ENCODE assay signal across 29 cellular contexts in the genomic region with DNA sequence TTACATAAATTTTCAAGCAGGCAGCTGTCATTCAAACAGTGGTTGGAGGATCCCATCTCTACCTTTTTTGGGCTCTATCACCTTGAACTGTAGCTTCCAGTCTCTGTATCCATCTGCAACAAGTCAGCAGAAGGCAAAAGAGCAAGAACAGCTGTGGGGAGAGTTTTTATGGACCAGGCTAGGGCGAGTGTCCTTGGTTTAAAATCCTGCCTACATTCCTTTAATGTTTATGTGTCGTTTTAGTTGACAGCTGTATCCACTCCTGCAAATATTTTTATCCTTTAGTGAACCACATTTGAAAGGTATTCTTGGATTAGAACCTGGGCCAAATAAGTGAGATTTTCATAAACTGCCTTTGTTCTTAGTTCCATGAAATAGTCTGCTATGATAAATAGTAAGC.
"Had no signal": no experiment of that assay in that cellular context is flagged by ENCODE, and none has a peak within 500 bp of the region (broad histone marks: within the 10 kb centered on the region; RNA-seq: fewer than 3 reads in every experiment).

No MANE protein-coding gene starts in this region.

- H3K9me3 Mint-ChIP-seq: activated B cell treated with CpG ODN at 0.5 μM for 24 hours; activated CD4-positive, alpha-beta T cell treated with anti-CD3 and anti-CD28 coated beads, Interleukin-2, amount 10 ng/mL, durations not matched to agents 24 days and 14 days; activated naive CD4-positive, alpha-beta T cell treated with anti-CD3 and anti-CD28 coated beads, Interleukin-2, amount 50 U/mL, for 72 hours; activated naive CD8-positive, alpha-beta T cell treated with anti-CD3 and anti-CD28 coated beads, Interleukin-2, amount 50 U/mL, for 24 hours; activated T-cell treated with anti-CD3 and anti-CD28 coated beads, Interleukin-2, amount 50 U/mL, for 4 hours; T-cell had no signal

- H3K9ac ChIP-seq: KMS-11 had no signal

- H3K4me1 Mint-ChIP-seq: activated B cell treated with CpG ODN at 0.5 μM for 24 hours; activated CD4-positive, alpha-beta T cell treated with anti-CD3 and anti-CD28 coated beads, Interleukin-2, amount 10 ng/mL, durations not matched to agents 24 days and 14 days; activated CD8-positive, alpha-beta memory T cell treated with anti-CD3 and anti-CD28 coated beads, Interleukin-2, amount 10 ng/mL, durations not matched to agents 7 days and 5 days; activated naive CD8-positive, alpha-beta T cell treated with anti-CD3 and anti-CD28 coated beads, Interleukin-2, amount 50 U/mL, for 24 hours; T-cell had no signal

- ATAC-seq: activated CD8-positive, alpha-beta memory T cell treated with anti-CD3 and anti-CD28 coated beads, Interleukin-2, amount 10 ng/mL, durations not matched to agents 7 days and 5 days; activated naive CD4-positive, alpha-beta T cell treated with anti-CD3 and anti-CD28 coated beads, Interleukin-2, amount 50 U/mL, for 72 hours; activated naive CD8-positive, alpha-beta T cell treated with anti-CD3 and anti-CD28 coated beads, Interleukin-2, amount 50 U/mL, for 24 hours; activated T-cell treated with anti-CD3 and anti-CD28 coated beads, Interleukin-2, amount 50 U/mL, for 4 hours; PC-3; T-cell had no signal

- H3K27ac Mint-ChIP-seq: activated B cell treated with CpG ODN at 0.5 μM for 24 hours; activated CD4-positive, alpha-beta T cell treated with anti-CD3 and anti-CD28 coated beads, Interleukin-2, amount 10 ng/mL, durations not matched to agents 24 days and 14 days; activated CD8-positive, alpha-beta memory T cell treated with anti-CD3 and anti-CD28 coated beads, Interleukin-2, amount 10 ng/mL, durations not matched to agents 7 days and 5 days; activated naive CD4-positive, alpha-beta T cell treated with anti-CD3 and anti-CD28 coated beads, Interleukin-2, amount 50 U/mL, for 72 hours; activated naive CD8-positive, alpha-beta T cell treated with anti-CD3 and anti-CD28 coated beads, Interleukin-2, amount 50 U/mL, for 24 hours; T-cell had no signal

- H3K36me3 Mint-ChIP-seq: activated CD8-positive, alpha-beta memory T cell treated with anti-CD3 and anti-CD28 coated beads, Interleukin-2, amount 10 ng/mL, durations not matched to agents 7 days and 5 days; activated naive CD4-positive, alpha-beta T cell treated with anti-CD3 and anti-CD28 coated beads, Interleukin-2, amount 50 U/mL, for 72 hours; T-cell had no signal

- H3K4me3 Mint-ChIP-seq: activated B cell treated with CpG ODN at 0.5 μM for 24 hours; activated CD4-positive, alpha-beta T cell treated with anti-CD3 and anti-CD28 coated beads, Interleukin-2, amount 10 ng/mL, durations not matched to agents 24 days and 14 days; activated CD8-positive, alpha-beta memory T cell treated with anti-CD3 and anti-CD28 coated beads, Interleukin-2, amount 10 ng/mL, durations not matched to agents 7 days and 5 days; activated naive CD8-positive, alpha-beta T cell treated with anti-CD3 and anti-CD28 coated beads, Interleukin-2, amount 50 U/mL, for 24 hours; activated T-cell treated with anti-CD3 and anti-CD28 coated beads, Interleukin-2, amount 50 U/mL, for 4 hours; T-cell had no signal

- H3K9me3 ChIP-seq: MG63 had no signal

- H3K4me2 ChIP-seq: KMS-11 had no signal

- H3K27ac ChIP-seq: brain microvascular endothelial cell, KMS-11 had no signal

- H3K27me3 ChIP-seq: brain microvascular endothelial cell, MG63 had no signal

- DNase-seq: activated B cell treated with CpG ODN at 0.5 μM for 24 hours; activated CD4-positive, alpha-beta T cell treated with anti-CD3 and anti-CD28 coated beads for 1 hour; activated CD4-positive, alpha-beta T cell treated with anti-CD3 and anti-CD28 coated beads, Interleukin-2, amount 10 ng/mL, durations not matched to agents 24 days and 14 days; activated CD4-positive, alpha-beta T cell treated with anti-CD3 and anti-CD28 coated beads, Interleukin-2, amount 50 U/mL, for 48 hours; activated CD8-positive, alpha-beta memory T cell treated with anti-CD3 and anti-CD28 coated beads, Interleukin-2, amount 10 ng/mL, durations not matched to agents 7 days and 5 days; activated effector memory CD4-positive, alpha-beta T cell treated with anti-CD3 and anti-CD28 coated beads, Interleukin-2, amount 50 U/mL, for 16 hours; activated naive CD4-positive, alpha-beta T cell treated with Interleukin-2 at 50 U/mL for 16 hours; activated naive CD8-positive, alpha-beta T cell treated with anti-CD3 and anti-CD28 coated beads, Interleukin-2, amount 50 U/mL, for 24 hours; activated T-cell treated with anti-CD3 and anti-CD28 coated beads, Interleukin-2, amount 50 U/mL, for 4 hours; amygdala; brain microvascular endothelial cell; cerebellar nuclear complex; MG63; MV-4-11; NCI-H1092 treated with DMSO at 0.1 percent for 48 hours; NCI-H1417 treated with DMSO at 0.1 percent for 48 hours; NCI-H1694; NCI-H2029; NCI-H2107; NCI-H446; NCI-H524; PC-3; SHP77 treated with DMSO at 0.1 percent for 48 hours; T-cell; T-helper 2 cell; T1000 had no signal

- H3K27me3 Mint-ChIP-seq: activated B cell treated with CpG ODN at 0.5 μM for 24 hours had no signal

- FAIRE-seq: TTC549 had no signal

- H3K4me3 ChIP-seq: MG63 had no signal

- H3K36me3 ChIP-seq: brain microvascular endothelial cell, MG63 had no signal
